Comparison of ENCODE assay signal across 11 cellular contexts in genomic region chr16:83137894-83138293, GRCh38.
A peak's percentile ranks its signal among the peaks of the same experiment; 100 is the strongest.
DNase-seq lines count a peak whose midpoint lies in the region; ATAC-seq lines count a peak whose summit lies in the region.
"Had no signal": no experiment of that assay in that cellular context is flagged by ENCODE, and none has a peak within 500 bp of the region (broad histone marks: within the 10 kb centered on the region; RNA-seq: fewer than 3 reads in every experiment).

No MANE protein-coding gene starts in this region.

- ATAC-seq in activated T-cell treated with anti-CD3 and anti-CD28 coated beads, Interleukin-2, amount 50 U/mL, for 72 hours (replicated peaks in 1 of 2): no peak
- ATAC-seq: HCT116 had no signal

- H3K27ac ChIP-seq in SJCRH30 (peak overlapping the region; percentile 76), thymus (ENCODE audit: low read depth) (peak overlapping the region; percentile 33)

- peaks cover 9% of the 10 kb centered on the region for H3K4me1 Mint-ChIP-seq in activated naive CD8-positive, alpha-beta T cell (ENCODE audit: low read depth)
- peaks cover 9% of the 10 kb centered on the region for H3K4me1 Mint-ChIP-seq in activated naive CD8-positive, alpha-beta T cell treated with anti-CD3 and anti-CD28 coated beads for 36 hours
- peaks cover 10% of the 10 kb centered on the region for H3K4me1 Mint-ChIP-seq in activated T-cell treated with anti-CD3 and anti-CD28 coated beads, Interleukin-2, amount 50 U/mL, for 72 hours (ENCODE audit: low read depth)

- WGBS in thymus: 88% methylated on average over 5 of the region's 5 CpGs

- H3K4me1 ChIP-seq in SJCRH30 (peaks cover 6% of the 10 kb centered on the region), thymus (ENCODE audit: control insufficient read depth, insufficient read depth, low read length) (peaks cover 13% of the 10 kb centered on the region)
- H3K4me1 ChIP-seq: BE2C had no signal

- no peak overlapping the region for H3K27ac Mint-ChIP-seq in activated naive CD8-positive, alpha-beta T cell
- no peak overlapping the region for H3K27ac Mint-ChIP-seq in activated naive CD8-positive, alpha-beta T cell treated with anti-CD3 and anti-CD28 coated beads for 36 hours
- H3K27ac Mint-ChIP-seq in activated T-cell treated with anti-CD3 and anti-CD28 coated beads, Interleukin-2, amount 50 U/mL, for 72 hours: no peak overlapping the region

- H3K9me3 ChIP-seq in SJCRH30 (replicated peaks) (no peaks in the 10 kb centered on the region), thymus (ENCODE audit: control insufficient read depth) (no peaks in the 10 kb centered on the region)
- H3K9me3 ChIP-seq: BE2C had no signal

- no peak for DNase-seq in activated naive CD8-positive, alpha-beta T cell treated with anti-CD3 and anti-CD28 coated beads for 36 hours
- DNase-seq in SJCRH30 (no peak), fibroblast of peridontal ligament (ENCODE audit: extremely low read depth) (peak; percentile 41), Ammon's horn (ENCODE audit: low spot score) (no peak)
- DNase-seq in activated T-cell treated with anti-CD3 and anti-CD28 coated beads, Interleukin-2, amount 50 U/mL, for 72 hours: no peak
- no peak for DNase-seq in activated T-cell treated with anti-CD3 and anti-CD28 coated beads, Interleukin-2, amount 50 U/mL, for 48 hours
- DNase-seq: activated CD8-positive, alpha-beta memory T cell treated with anti-CD3 and anti-CD28 coated beads for 24 hours; BE2C had no signal

- H3K36me3 ChIP-seq in SJCRH30 (no peaks in the 10 kb centered on the region), thymus (ENCODE audit: control insufficient read depth, insufficient read depth) (no peaks in the 10 kb centered on the region)
- H3K36me3 ChIP-seq: BE2C had no signal

- H3K4me3 ChIP-seq in SJCRH30 (peak overlapping the region; percentile 53), thymus (ENCODE audit: low read length) (peak overlapping the region; percentile 31)

- H3K4me3 Mint-ChIP-seq in activated naive CD8-positive, alpha-beta T cell: peak overlapping the region; percentile 68
- H3K4me3 Mint-ChIP-seq in activated naive CD8-positive, alpha-beta T cell treated with anti-CD3 and anti-CD28 coated beads for 36 hours: no peak overlapping the region
- H3K4me3 Mint-ChIP-seq in activated T-cell treated with anti-CD3 and anti-CD28 coated beads, Interleukin-2, amount 50 U/mL, for 72 hours: peak overlapping the region in 1 of 2 donors; percentile 46

- no peaks in the 10 kb centered on the region for H3K36me3 Mint-ChIP-seq in activated naive CD8-positive, alpha-beta T cell
- H3K36me3 Mint-ChIP-seq in activated naive CD8-positive, alpha-beta T cell treated with anti-CD3 and anti-CD28 coated beads for 36 hours: no peaks in the 10 kb centered on the region
- H3K36me3 Mint-ChIP-seq in activated T-cell treated with anti-CD3 and anti-CD28 coated beads, Interleukin-2, amount 50 U/mL, for 72 hours (ENCODE audit: insufficient read depth in 2 of 2): peaks cover 0 to 2% of the 10 kb centered on the region in 2 donors

- H3K27me3 Mint-ChIP-seq in activated naive CD8-positive, alpha-beta T cell: no peaks in the 10 kb centered on the region
- no peaks in the 10 kb centered on the region for H3K27me3 Mint-ChIP-seq in activated naive CD8-positive, alpha-beta T cell treated with anti-CD3 and anti-CD28 coated beads for 36 hours
- H3K27me3 Mint-ChIP-seq in activated T-cell treated with anti-CD3 and anti-CD28 coated beads, Interleukin-2, amount 50 U/mL, for 72 hours (ENCODE audit: low read depth): no peaks in the 10 kb centered on the region

- no peaks in the 10 kb centered on the region for H3K9me3 Mint-ChIP-seq in activated naive CD8-positive, alpha-beta T cell (ENCODE audit: low read depth)
- H3K9me3 Mint-ChIP-seq in activated naive CD8-positive, alpha-beta T cell treated with anti-CD3 and anti-CD28 coated beads for 36 hours: no peaks in the 10 kb centered on the region
- H3K9me3 Mint-ChIP-seq in activated T-cell treated with anti-CD3 and anti-CD28 coated beads, Interleukin-2, amount 50 U/mL, for 72 hours: no peaks in the 10 kb centered on the region

- H3K27me3 ChIP-seq in SJCRH30 (no peaks in the 10 kb centered on the region), thymus (ENCODE audit: control insufficient read depth, insufficient read depth) (no peaks in the 10 kb centered on the region)
- H3K27me3 ChIP-seq: BE2C had no signal
